Comparison of ENCODE assay signal across 27 cellular contexts in genomic region chr20:57316795-57317201, GRCh38. TPM values are rescaled to one million over a fixed set of nuclear protein-coding genes. Genes with fewer than 3 reads are reported as not detected.
"Had no signal": no experiment of that assay in that cellular context is flagged by ENCODE, and none has a peak within 500 bp of the region (broad histone marks: within the 10 kb centered on the region; RNA-seq: fewer than 3 reads in every experiment).

No MANE protein-coding gene starts in this region.

- H3K27ac ChIP-seq: left ventricle myocardium inferior, neural progenitor cell, stomach, suprapubic skin, transverse colon had no signal

- FAIRE-seq: frontal cortex, urothelium cell line had no signal

- H3K9ac ChIP-seq: neural progenitor cell had no signal

- H3K4me2 ChIP-seq: neural progenitor cell had no signal

- H2AFZ ChIP-seq: neural progenitor cell had no signal

- ATAC-seq: activated CD4-positive, alpha-beta T cell treated with anti-CD3 and anti-CD28 coated beads for 36 hours; activated naive CD4-positive, alpha-beta T cell treated with anti-CD3 and anti-CD28 coated beads, Interleukin-2, amount 50 U/mL, for 72 hours; activated T-helper 17 cell treated with anti-CD3 and anti-CD28 coated beads, Interleukin-2, amount 50 U/mL, for 72 hours; naive thymus-derived CD8-positive, alpha-beta T cell had no signal

- H3K4me3 ChIP-seq: left ventricle myocardium inferior, neural progenitor cell, stomach, suprapubic skin, transverse colon had no signal

- DNase-seq: activated B cell treated with CpG ODN at 0.5 μM for 24 hours; activated CD4-positive, alpha-beta T cell treated with anti-CD3 and anti-CD28 coated beads for 36 hours; activated CD4-positive, alpha-beta T cell treated with anti-CD3 and anti-CD28 coated beads, Interleukin-2, amount 50 U/mL, for 4 hours; activated CD8-positive, alpha-beta memory T cell treated with anti-CD3 and anti-CD28 coated beads, Interleukin-2, amount 50 U/mL, for 4 hours; activated T-cell treated with anti-CD3 and anti-CD28 coated beads, Interleukin-2, amount 50 U/mL, for 24 hours; aorta; caudate nucleus; effector CD4-positive, alpha-beta T cell; hypothalamus; left ventricle myocardium inferior; mammary epithelial cell; naive thymus-derived CD8-positive, alpha-beta T cell; stimulated activated CD4-positive, alpha-beta T cell treated with anti-CD3 and anti-CD28 coated beads, Interleukin-12 subunit alpha, Interleukin-12 subunit beta, amount 100 ng/mL, for 4 hours; stomach; transverse colon had no signal

- H3K4me1 ChIP-seq: left ventricle myocardium inferior, stomach, transverse colon had no signal

- H3K9me3 ChIP-seq: left ventricle myocardium inferior, stomach, suprapubic skin, transverse colon had no signal

- H3K27me3 ChIP-seq: neural progenitor cell, suprapubic skin, transverse colon had no signal

- H3K36me3 ChIP-seq: left ventricle myocardium inferior, neural progenitor cell, stomach, suprapubic skin, transverse colon had no signal

RNA-seq across cellular contexts. Expression of gene SPO11, which starts 12.8 kb away (rescaled TPM):
- total RNA-seq: activated B cell treated with CpG ODN at 0.5 μM for 24 hours; activated CD4-positive, alpha-beta T cell treated with anti-CD3 and anti-CD28 coated beads for 36 hours; activated naive CD4-positive, alpha-beta T cell treated with anti-CD3 and anti-CD28 coated beads, Interleukin-2, amount 50 U/mL, for 72 hours; activated T-helper 17 cell treated with anti-CD3 and anti-CD28 coated beads, Interleukin-2, amount 50 U/mL, for 72 hours; aorta; frontal cortex; left ventricle myocardium inferior; mammary epithelial cell; mesothelial cell of epicardium; naive thymus-derived CD8-positive, alpha-beta T cell; osteoblast; progenitor cell of endocrine pancreas; skeletal muscle tissue; stomach; suprapubic skin; transverse colon had no signal
- polyA plus RNA-seq: adipose tissue; aorta; esophagus; mammary epithelial cell; naive thymus-derived CD8-positive, alpha-beta T cell; stomach had no signal

RNA-seq across cellular contexts. Expression of gene BMP7, which starts 50.4 kb away (rescaled TPM):
- total RNA-seq: activated B cell treated with CpG ODN at 0.5 μM for 24 hours; activated naive CD4-positive, alpha-beta T cell treated with anti-CD3 and anti-CD28 coated beads, Interleukin-2, amount 50 U/mL, for 72 hours; activated T-helper 17 cell treated with anti-CD3 and anti-CD28 coated beads, Interleukin-2, amount 50 U/mL, for 72 hours; naive thymus-derived CD8-positive, alpha-beta T cell; osteoblast had no signal
- polyA plus RNA-seq: aorta; mammary epithelial cell; naive thymus-derived CD8-positive, alpha-beta T cell had no signal
